Comparison of ENCODE assay signal across 1 cellular context in the genomic region with DNA sequence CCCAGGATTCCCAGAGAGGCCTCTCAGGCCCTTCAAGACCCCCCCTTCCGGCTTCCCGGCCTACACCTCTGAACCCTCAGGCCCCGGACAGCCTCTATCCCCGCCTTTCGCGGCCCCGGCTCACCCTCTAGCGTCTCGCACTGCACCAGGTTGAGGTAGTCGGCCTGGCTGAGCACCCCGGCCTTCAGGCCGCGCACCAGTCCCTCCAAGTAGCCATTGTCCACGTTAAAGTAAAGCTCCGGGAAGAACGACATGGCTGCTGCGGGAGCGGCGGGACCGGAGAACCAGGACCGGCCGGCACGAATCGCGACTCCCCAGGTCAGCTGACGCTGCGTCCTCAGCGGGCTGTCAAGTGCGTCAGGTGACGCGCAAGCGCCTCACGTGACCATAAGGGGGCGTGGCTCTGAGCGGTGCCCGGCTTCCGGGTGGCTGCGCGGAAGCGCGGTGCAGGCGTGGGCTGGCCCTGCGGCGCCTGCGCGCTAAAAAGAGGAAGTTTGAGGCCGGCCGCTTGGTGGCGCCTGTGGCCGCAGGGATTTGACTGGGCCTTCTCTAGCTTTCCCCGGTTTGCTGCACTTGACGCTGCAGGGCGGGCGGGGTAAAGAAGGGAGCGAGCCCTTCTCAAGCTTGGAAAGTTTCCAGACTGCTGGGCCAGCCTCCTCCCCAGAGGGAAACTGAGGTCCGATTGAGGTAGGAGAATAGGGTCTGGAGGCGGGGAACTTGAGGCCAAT.
TF ChIP-seq lines count a peak whose summit lies in the region.

A gene (minus strand): TSS at position 325 of the 728 bp plus-strand sequence. CDS start 71 bp downstream, at position 254.

TF ChIP-seq in HepG2, 621 proteins besides CTCF, POLR2A, EP300 and RAD21 (continued from another document and continues in another):
- TF ChIP-seq, protein P1, sequence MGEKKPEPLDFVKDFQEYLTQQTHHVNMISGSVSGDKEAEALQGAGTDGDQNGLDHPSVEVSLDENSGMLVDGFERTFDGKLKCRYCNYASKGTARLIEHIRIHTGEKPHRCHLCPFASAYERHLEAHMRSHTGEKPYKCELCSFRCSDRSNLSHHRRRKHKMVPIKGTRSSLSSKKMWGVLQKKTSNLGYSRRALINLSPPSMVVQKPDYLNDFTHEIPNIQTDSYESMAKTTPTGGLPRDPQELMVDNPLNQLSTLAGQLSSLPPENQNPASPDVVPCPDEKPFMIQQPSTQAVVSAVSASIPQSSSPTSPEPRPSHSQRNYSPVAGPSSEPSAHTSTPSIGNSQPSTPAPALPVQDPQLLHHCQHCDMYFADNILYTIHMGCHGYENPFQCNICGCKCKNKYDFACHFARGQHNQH (CRISPR knock-in tag; IDR thresholded peaks at IDR 0.05): peak; percentile 23; the same call in 1 of the 2 replicates
- TF ChIP-seq PRMT3 (CRISPR knock-in tag; IDR thresholded peaks at IDR 0.05; ENCODE audit: borderline replicate concordance, low read depth): no peak
- 0 out of 2 replicates have a peak, but pooled peaks have one; percentile 30 for TF ChIP-seq PAX8 (CRISPR knock-in tag; IDR thresholded peaks at IDR 0.05; ENCODE audit: borderline replicate concordance)
- peak; percentile 97 for TF ChIP-seq FOXK1 (CRISPR knock-in tag; IDR thresholded peaks at IDR 0.05; ENCODE audit: borderline replicate concordance, low read depth)
- peak; percentile 82 for TF ChIP-seq ZFP1 (CRISPR knock-in tag; IDR thresholded peaks at IDR 0.05)
- TF ChIP-seq KLF11 (CRISPR knock-in tag; IDR thresholded peaks at IDR 0.05): peak; percentile 80; the same call in 1 of the 2 replicates
- TF ChIP-seq SP140L (CRISPR knock-in tag; IDR thresholded peaks at IDR 0.05; ENCODE audit: borderline replicate concordance): no peak
- TF ChIP-seq, protein P2, sequence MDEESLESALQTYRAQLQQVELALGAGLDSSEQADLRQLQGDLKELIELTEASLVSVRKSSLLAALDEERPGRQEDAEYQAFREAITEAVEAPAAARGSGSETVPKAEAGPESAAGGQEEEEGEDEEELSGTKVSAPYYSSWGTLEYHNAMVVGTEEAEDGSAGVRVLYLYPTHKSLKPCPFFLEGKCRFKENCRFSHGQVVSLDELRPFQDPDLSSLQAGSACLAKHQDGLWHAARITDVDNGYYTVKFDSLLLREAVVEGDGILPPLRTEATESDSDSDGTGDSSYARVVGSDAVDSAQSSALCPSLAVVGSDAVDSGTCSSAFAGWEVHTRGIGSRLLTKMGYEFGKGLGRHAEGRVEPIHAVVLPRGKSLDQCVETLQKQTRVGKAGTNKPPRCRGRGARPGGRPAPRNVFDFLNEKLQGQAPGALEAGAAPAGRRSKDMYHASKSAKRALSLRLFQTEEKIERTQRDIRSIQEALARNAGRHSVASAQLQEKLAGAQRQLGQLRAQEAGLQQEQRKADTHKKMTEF (CRISPR knock-in tag; IDR thresholded peaks at IDR 0.05): peak; percentile 94
- TF ChIP-seq KAT2B (IDR thresholded peaks at IDR 0.05; ENCODE audit: borderline replicate concordance, low read depth, low read length): no peak
- TF ChIP-seq, protein P3, sequence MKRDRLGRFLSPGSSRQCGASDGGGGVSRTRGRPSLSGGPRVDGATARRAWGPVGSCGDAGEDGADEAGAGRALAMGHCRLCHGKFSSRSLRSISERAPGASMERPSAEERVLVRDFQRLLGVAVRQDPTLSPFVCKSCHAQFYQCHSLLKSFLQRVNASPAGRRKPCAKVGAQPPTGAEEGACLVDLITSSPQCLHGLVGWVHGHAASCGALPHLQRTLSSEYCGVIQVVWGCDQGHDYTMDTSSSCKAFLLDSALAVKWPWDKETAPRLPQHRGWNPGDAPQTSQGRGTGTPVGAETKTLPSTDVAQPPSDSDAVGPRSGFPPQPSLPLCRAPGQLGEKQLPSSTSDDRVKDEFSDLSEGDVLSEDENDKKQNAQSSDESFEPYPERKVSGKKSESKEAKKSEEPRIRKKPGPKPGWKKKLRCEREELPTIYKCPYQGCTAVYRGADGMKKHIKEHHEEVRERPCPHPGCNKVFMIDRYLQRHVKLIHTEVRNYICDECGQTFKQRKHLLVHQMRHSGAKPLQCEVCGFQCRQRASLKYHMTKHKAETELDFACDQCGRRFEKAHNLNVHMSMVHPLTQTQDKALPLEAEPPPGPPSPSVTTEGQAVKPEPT (CRISPR knock-in tag; IDR thresholded peaks at IDR 0.05; ENCODE audit: low read depth): no peak
- TF ChIP-seq ZBTB8A (CRISPR knock-in tag; IDR thresholded peaks at IDR 0.05; ENCODE audit: borderline replicate concordance, low read depth): no peak; the same call in 1 of the 2 replicates
- peak; percentile 85 for TF ChIP-seq HOXD1 (CRISPR knock-in tag; IDR thresholded peaks at IDR 0.05)
- TF ChIP-seq, protein P4, sequence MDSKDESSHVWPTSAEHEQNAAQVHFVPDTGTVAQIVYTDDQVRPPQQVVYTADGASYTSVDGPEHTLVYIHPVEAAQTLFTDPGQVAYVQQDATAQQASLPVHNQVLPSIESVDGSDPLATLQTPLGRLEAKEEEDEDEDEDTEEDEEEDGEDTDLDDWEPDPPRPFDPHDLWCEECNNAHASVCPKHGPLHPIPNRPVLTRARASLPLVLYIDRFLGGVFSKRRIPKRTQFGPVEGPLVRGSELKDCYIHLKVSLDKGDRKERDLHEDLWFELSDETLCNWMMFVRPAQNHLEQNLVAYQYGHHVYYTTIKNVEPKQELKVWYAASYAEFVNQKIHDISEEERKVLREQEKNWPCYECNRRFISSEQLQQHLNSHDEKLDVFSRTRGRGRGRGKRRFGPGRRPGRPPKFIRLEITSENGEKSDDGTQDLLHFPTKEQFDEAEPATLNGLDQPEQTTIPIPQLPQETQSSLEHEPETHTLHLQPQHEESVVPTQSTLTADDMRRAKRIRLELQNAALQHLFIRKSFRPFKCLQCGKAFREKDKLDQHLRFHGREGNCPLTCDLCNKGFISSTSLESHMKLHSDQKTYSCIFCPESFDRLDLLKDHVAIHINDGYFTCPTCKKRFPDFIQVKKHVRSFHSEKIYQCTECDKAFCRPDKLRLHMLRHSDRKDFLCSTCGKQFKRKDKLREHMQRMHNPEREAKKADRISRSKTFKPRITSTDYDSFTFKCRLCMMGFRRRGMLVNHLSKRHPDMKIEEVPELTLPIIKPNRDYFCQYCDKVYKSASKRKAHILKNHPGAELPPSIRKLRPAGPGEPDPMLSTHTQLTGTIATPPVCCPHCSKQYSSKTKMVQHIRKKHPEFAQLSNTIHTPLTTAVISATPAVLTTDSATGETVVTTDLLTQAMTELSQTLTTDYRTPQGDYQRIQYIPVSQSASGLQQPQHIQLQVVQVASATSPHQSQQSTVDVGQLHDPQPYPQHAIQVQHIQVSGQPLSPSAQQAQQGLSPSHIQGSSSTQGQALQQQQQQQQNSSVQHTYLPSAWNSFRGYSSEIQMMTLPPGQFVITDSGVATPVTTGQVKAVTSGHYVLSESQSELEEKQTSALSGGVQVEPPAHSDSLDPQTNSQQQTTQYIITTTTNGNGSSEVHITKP (CRISPR knock-in tag; IDR thresholded peaks at IDR 0.05; ENCODE audit: low read depth): no peak
- TF ChIP-seq ZSCAN25 (CRISPR knock-in tag; IDR thresholded peaks at IDR 0.05): no peak
- TF ChIP-seq, protein P5, sequence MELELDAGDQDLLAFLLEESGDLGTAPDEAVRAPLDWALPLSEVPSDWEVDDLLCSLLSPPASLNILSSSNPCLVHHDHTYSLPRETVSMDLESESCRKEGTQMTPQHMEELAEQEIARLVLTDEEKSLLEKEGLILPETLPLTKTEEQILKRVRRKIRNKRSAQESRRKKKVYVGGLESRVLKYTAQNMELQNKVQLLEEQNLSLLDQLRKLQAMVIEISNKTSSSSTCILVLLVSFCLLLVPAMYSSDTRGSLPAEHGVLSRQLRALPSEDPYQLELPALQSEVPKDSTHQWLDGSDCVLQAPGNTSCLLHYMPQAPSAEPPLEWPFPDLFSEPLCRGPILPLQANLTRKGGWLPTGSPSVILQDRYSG (CRISPR knock-in tag; IDR thresholded peaks at IDR 0.05): no peak
- peak; percentile 96; the same call in 2 of the 3 replicates for TF ChIP-seq MXI1 (IDR thresholded peaks at IDR 0.05; ENCODE audit: borderline replicate concordance, low read depth, low read length)
- peak; percentile 48; the same call in 1 of the 2 replicates for TF ChIP-seq ZFP90 (CRISPR knock-in tag; IDR thresholded peaks at IDR 0.05; ENCODE audit: borderline replicate concordance)
- TF ChIP-seq, protein P6, sequence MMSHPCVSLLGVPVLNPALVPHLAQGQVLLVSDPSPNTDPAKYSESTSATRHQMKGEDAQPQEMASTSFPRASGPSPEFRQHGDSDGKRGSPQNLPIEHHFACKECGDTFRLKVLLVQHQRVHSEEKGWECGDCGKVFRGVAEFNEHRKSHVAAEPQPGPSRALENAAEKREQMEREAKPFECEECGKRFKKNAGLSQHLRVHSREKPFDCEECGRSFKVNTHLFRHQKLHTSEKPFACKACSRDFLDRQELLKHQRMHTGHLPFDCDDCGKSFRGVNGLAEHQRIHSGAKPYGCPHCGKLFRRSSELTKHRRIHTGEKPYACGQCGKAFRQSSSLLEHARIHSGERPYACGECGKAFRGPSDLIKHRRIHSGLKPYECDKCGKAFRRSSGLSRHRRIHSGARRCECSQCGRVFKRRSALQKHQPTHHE (CRISPR knock-in tag; IDR thresholded peaks at IDR 0.05; ENCODE audit: borderline replicate concordance): peak; percentile 86; the same call in 1 of the 2 replicates
- TF ChIP-seq, protein P7, sequence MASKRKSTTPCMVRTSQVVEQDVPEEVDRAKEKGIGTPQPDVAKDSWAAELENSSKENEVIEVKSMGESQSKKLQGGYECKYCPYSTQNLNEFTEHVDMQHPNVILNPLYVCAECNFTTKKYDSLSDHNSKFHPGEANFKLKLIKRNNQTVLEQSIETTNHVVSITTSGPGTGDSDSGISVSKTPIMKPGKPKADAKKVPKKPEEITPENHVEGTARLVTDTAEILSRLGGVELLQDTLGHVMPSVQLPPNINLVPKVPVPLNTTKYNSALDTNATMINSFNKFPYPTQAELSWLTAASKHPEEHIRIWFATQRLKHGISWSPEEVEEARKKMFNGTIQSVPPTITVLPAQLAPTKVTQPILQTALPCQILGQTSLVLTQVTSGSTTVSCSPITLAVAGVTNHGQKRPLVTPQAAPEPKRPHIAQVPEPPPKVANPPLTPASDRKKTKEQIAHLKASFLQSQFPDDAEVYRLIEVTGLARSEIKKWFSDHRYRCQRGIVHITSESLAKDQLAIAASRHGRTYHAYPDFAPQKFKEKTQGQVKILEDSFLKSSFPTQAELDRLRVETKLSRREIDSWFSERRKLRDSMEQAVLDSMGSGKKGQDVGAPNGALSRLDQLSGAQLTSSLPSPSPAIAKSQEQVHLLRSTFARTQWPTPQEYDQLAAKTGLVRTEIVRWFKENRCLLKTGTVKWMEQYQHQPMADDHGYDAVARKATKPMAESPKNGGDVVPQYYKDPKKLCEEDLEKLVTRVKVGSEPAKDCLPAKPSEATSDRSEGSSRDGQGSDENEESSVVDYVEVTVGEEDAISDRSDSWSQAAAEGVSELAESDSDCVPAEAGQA (IDR thresholded peaks at IDR 0.05; ENCODE audit: low read depth): 0 out of 2 replicates have a peak, but pooled peaks have one; percentile 63
- TF ChIP-seq, protein P7 (CRISPR knock-in tag; IDR thresholded peaks at IDR 0.05; ENCODE audit: borderline replicate concordance): no peak
- TF ChIP-seq, protein P8, sequence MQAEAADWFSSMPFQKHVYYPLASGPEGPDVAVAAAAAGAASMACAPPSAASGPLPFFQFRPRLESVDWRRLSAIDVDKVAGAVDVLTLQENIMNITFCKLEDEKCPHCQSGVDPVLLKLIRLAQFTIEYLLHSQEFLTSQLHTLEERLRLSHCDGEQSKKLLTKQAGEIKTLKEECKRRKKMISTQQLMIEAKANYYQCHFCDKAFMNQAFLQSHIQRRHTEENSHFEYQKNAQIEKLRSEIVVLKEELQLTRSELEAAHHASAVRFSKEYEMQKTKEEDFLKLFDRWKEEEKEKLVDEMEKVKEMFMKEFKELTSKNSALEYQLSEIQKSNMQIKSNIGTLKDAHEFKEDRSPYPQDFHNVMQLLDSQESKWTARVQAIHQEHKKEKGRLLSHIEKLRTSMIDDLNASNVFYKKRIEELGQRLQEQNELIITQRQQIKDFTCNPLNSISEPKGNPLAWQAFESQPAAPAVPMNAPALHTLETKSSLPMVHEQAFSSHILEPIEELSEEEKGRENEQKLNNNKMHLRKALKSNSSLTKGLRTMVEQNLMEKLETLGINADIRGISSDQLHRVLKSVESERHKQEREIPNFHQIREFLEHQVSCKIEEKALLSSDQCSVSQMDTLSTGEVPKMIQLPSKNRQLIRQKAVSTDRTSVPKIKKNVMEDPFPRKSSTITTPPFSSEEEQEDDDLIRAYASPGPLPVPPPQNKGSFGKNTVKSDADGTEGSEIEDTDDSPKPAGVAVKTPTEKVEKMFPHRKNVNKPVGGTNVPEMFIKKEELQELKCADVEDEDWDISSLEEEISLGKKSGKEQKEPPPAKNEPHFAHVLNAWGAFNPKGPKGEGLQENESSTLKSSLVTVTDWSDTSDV (CRISPR knock-in tag; IDR thresholded peaks at IDR 0.05): peak; percentile 66; the same call in 1 of the 2 replicates
- TF ChIP-seq PITX1 (CRISPR knock-in tag; IDR thresholded peaks at IDR 0.05): peak; percentile 14; the same call in 1 of the 2 replicates
- no peak for TF ChIP-seq PHB2 (IDR thresholded peaks at IDR 0.05; ENCODE audit: partially characterized antibody)
- peak; percentile 60; the same call in 1 of the 2 replicates for TF ChIP-seq RFX5 (IDR thresholded peaks at IDR 0.05; ENCODE audit: low read depth, low read length)
- TF ChIP-seq, protein P9, sequence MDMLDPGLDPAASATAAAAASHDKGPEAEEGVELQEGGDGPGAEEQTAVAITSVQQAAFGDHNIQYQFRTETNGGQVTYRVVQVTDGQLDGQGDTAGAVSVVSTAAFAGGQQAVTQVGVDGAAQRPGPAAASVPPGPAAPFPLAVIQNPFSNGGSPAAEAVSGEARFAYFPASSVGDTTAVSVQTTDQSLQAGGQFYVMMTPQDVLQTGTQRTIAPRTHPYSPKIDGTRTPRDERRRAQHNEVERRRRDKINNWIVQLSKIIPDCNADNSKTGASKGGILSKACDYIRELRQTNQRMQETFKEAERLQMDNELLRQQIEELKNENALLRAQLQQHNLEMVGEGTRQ (IDR thresholded peaks at IDR 0.05; ENCODE audit: low read depth, low read length): peak; percentile 100
- TF ChIP-seq, protein P9 (CRISPR knock-in tag; IDR thresholded peaks at IDR 0.05; ENCODE audit: borderline replicate concordance): peak; percentile 100
- peak; percentile 85; the same call in 1 of the 2 replicates for TF ChIP-seq ZNF558 (CRISPR knock-in tag; IDR thresholded peaks at IDR 0.05; ENCODE audit: borderline replicate concordance)
